17 cellular contexts compared by ENCODE assay signal in the genomic region with DNA sequence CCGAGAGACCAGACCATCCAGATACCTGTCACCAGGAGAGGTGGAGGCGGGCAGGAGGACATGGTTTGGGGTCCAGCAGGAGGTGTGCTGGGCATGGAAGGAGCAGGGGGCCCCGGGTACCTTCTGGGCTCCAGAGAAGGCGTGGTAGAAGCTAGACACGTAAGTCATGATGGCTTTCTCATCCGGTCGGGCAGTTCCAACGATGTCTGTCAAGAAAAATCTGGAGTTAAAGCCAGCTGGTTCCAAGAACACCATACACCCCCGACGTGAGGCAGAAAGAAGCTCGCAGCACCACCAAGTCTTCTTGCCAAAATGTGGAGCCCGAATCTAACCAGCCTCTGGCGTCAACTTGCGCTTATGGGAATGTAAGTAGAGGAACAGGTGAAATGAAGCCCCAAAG.
A peak's percentile ranks its signal among the peaks of the same experiment; 100 is the strongest.
DNase-seq lines count a peak whose midpoint lies in the region; ATAC-seq and TF ChIP-seq lines count a peak whose summit lies in the region.
"Had no signal": no experiment of that assay in that cellular context is flagged by ENCODE, and none has a peak within 500 bp of the region (broad histone marks: within the 10 kb centered on the region; RNA-seq: fewer than 3 reads in every experiment).

No MANE protein-coding gene starts in this region.

- WGBS in esophagus muscularis mucosa = 67% methylated on average over 12 of the region's 14 CpGs
- WGBS in testis, 2 donors = 93 to 94% methylated on average over 14 of the region's 14 CpGs

- H3K27me3 ChIP-seq in esophagus muscularis mucosa (no peaks in the 10 kb centered on the region), neutrophil (no peaks in the 10 kb centered on the region), tibial artery (no peaks in the 10 kb centered on the region), testis (no peaks in the 10 kb centered on the region)
- H3K27me3 ChIP-seq: BE2C had no signal

- TF ChIP-seq POLR2A in esophagus muscularis mucosa (IDR thresholded peaks at IDR 0.05; ENCODE audit: low read depth) (no peak), testis (IDR thresholded peaks at IDR 0.05) (no peak)

- H3K4me3 ChIP-seq in esophagus muscularis mucosa (no peak overlapping the region), neutrophil (ENCODE audit: low read depth in 1 of 2, low read length in 1 of 2) (no peak overlapping the region), tibial artery (no peak overlapping the region), testis (no peak overlapping the region)

- peaks cover 0 to 93% (median 83%) of the 10 kb centered on the region in 4 donors for H3K4me1 ChIP-seq in esophagus muscularis mucosa
- H3K4me1 ChIP-seq in neutrophil (ENCODE audit: control insufficient read depth in 1 of 2, insufficient read depth in 1 of 2, low read depth in 1 of 2, low read length in 1 of 2) = peaks cover 35 to 36% of the 10 kb centered on the region in 2 experiments
- peaks cover 0 to 82% (median 36%) of the 10 kb centered on the region in 4 donors for H3K4me1 ChIP-seq in tibial artery
- no peaks in the 10 kb centered on the region for H3K4me1 ChIP-seq in testis
- H3K4me1 ChIP-seq: BE2C had no signal

- H3K9me3 ChIP-seq in esophagus muscularis mucosa (no peaks in the 10 kb centered on the region), neutrophil (no peaks in the 10 kb centered on the region), tibial artery (no peaks in the 10 kb centered on the region), testis (no peaks in the 10 kb centered on the region)
- H3K9me3 ChIP-seq: BE2C had no signal

- ATAC-seq in activated CD8-positive, alpha-beta T cell treated with anti-CD3 and anti-CD28 coated beads for 36 hours = no peak
- ATAC-seq in activated CD8-positive, alpha-beta T cell treated with anti-CD3 and anti-CD28 coated beads, Interleukin-2, amount 10 ng/mL, durations not matched to agents 7 days and 5 days = no peak

- H3K36me3 ChIP-seq in esophagus muscularis mucosa (peaks cover 35 to 91% (median 83%) of the 10 kb centered on the region in 4 donors), neutrophil (peaks cover 99% of the 10 kb centered on the region), tibial artery (peaks cover 65 to 97% (median 85%) of the 10 kb centered on the region in 3 donors), testis (ENCODE audit: low read depth, missing control alignments) (no peaks in the 10 kb centered on the region)

- no peak overlapping the region for H3K4me3 Mint-ChIP-seq in activated CD8-positive, alpha-beta T cell treated with anti-CD3 and anti-CD28 coated beads for 36 hours
- no peak overlapping the region for H3K4me3 Mint-ChIP-seq in activated CD8-positive, alpha-beta T cell treated with anti-CD3 and anti-CD28 coated beads, Interleukin-2, amount 10 ng/mL, durations not matched to agents 7 days and 5 days
- H3K4me3 Mint-ChIP-seq: CD4-positive, alpha-beta memory T cell had no signal

- TF ChIP-seq EP300 in esophagus muscularis mucosa (IDR thresholded peaks at IDR 0.05) = no peak

- H3K4me1 Mint-ChIP-seq in activated CD8-positive, alpha-beta T cell treated with anti-CD3 and anti-CD28 coated beads for 36 hours (ENCODE audit: low read depth) = peaks cover 33% of the 10 kb centered on the region
- peaks cover 21% of the 10 kb centered on the region for H3K4me1 Mint-ChIP-seq in activated CD8-positive, alpha-beta T cell treated with anti-CD3 and anti-CD28 coated beads, Interleukin-2, amount 10 ng/mL, durations not matched to agents 7 days and 5 days (ENCODE audit: low read depth)

- H3K36me3 Mint-ChIP-seq in activated CD8-positive, alpha-beta T cell treated with anti-CD3 and anti-CD28 coated beads for 36 hours (ENCODE audit: low read depth) = peaks cover 68% of the 10 kb centered on the region
- H3K36me3 Mint-ChIP-seq in activated CD8-positive, alpha-beta T cell treated with anti-CD3 and anti-CD28 coated beads, Interleukin-2, amount 10 ng/mL, durations not matched to agents 7 days and 5 days (ENCODE audit: low read depth) = peaks cover 32% of the 10 kb centered on the region

- H3K9me3 Mint-ChIP-seq in activated CD8-positive, alpha-beta T cell treated with anti-CD3 and anti-CD28 coated beads for 36 hours = no peaks in the 10 kb centered on the region
- H3K9me3 Mint-ChIP-seq in activated CD8-positive, alpha-beta T cell treated with anti-CD3 and anti-CD28 coated beads, Interleukin-2, amount 10 ng/mL, durations not matched to agents 7 days and 5 days (ENCODE audit: insufficient read depth) = no peaks in the 10 kb centered on the region

- peak overlapping the region; percentile 57 for H3K27ac Mint-ChIP-seq in activated CD8-positive, alpha-beta T cell treated with anti-CD3 and anti-CD28 coated beads for 36 hours
- no peak overlapping the region for H3K27ac Mint-ChIP-seq in activated CD8-positive, alpha-beta T cell treated with anti-CD3 and anti-CD28 coated beads, Interleukin-2, amount 10 ng/mL, durations not matched to agents 7 days and 5 days

- H3K27me3 Mint-ChIP-seq in activated CD8-positive, alpha-beta T cell treated with anti-CD3 and anti-CD28 coated beads for 36 hours = no peaks in the 10 kb centered on the region
- H3K27me3 Mint-ChIP-seq in activated CD8-positive, alpha-beta T cell treated with anti-CD3 and anti-CD28 coated beads, Interleukin-2, amount 10 ng/mL, durations not matched to agents 7 days and 5 days (ENCODE audit: low read depth) = no peaks in the 10 kb centered on the region
- H3K27me3 Mint-ChIP-seq: CD4-positive, alpha-beta memory T cell had no signal

- no peak for DNase-seq in activated CD8-positive, alpha-beta T cell treated with anti-CD3 and anti-CD28 coated beads for 36 hours
- DNase-seq in activated CD8-positive, alpha-beta T cell treated with anti-CD3 and anti-CD28 coated beads, Interleukin-2, amount 10 ng/mL, durations not matched to agents 7 days and 5 days = no peak
- no peak for DNase-seq in esophagus muscularis mucosa (ENCODE audit: extremely low spot score)
- DNase-seq in tibial artery = no peak
- no peak for DNase-seq in germinal center (ENCODE audit: low spot score)
- no peak for DNase-seq in pons (ENCODE audit: low spot score)
- no peak for DNase-seq in testis
- DNase-seq: BE2C; Calu3; CD4-positive, alpha-beta memory T cell; DMS53; NCI-H187 treated with DMSO at 0.1 percent for 48 hours; NCI-H446; NCI-H69 had no signal

- TF ChIP-seq CTCF in activated CD8-positive, alpha-beta T cell treated with anti-CD3 and anti-CD28 coated beads for 36 hours (IDR thresholded peaks at IDR 0.05) = no peak
- TF ChIP-seq CTCF in esophagus muscularis mucosa (IDR thresholded peaks at IDR 0.05) (no peak), neutrophil (IDR thresholded peaks at IDR 0.05) (no peak), tibial artery (IDR thresholded peaks at IDR 0.05) (no peak), testis (IDR thresholded peaks at IDR 0.05) (no peak)

- intact Hi-C loops in activated CD8-positive, alpha-beta T cell treated with anti-CD3 and anti-CD28 coated beads for 36 hours (cut with micrococcal nuclease) = no loop called here
- intact Hi-C loops in esophagus muscularis mucosa (cut with DNase I) = no loop called here
- intact Hi-C loops in tibial artery (cut with DNase I; ENCODE audit: low total_unique reads) = no loop called here
- intact Hi-C loops in testis (cut with DNase I; ENCODE audit: low total_unique reads) = no loop called here

- POLR2A ChIA-PET in activated CD8-positive, alpha-beta T cell treated with anti-CD3 and anti-CD28 coated beads for 36 hours (lab: Charles Lee) = interaction anchor here (1.0 kb wide), 1 partner anchor 11 kb away, joined by 3 read pairs; no protein-coding TSS in a partner anchor
- POLR2A ChIA-PET in activated CD8-positive, alpha-beta T cell treated with anti-CD3 and anti-CD28 coated beads, Interleukin-2, amount 10 ng/mL, durations not matched to agents 7 days and 5 days (lab: Charles Lee) = no interaction called here

- H3K27ac ChIP-seq in esophagus muscularis mucosa (replicated peaks in 1 of 4) = peak overlapping the region; percentile 89 to 98 (median 97)
- H3K27ac ChIP-seq in neutrophil = peak overlapping the region; percentile 35
- H3K27ac ChIP-seq in tibial artery = peak overlapping the region; percentile 80 to 100
- H3K27ac ChIP-seq in testis = no peak overlapping the region
- H3K27ac ChIP-seq: 22Rv1, HL-60 had no signal

- CTCF ChIA-PET in activated CD8-positive, alpha-beta T cell treated with anti-CD3 and anti-CD28 coated beads for 36 hours (lab: Charles Lee) = interaction anchor here (1.5 to 2.1 kb wide), 2 partner anchors 8 to 9 kb away, joined by 3 to 12 read pairs; no protein-coding TSS in a partner anchor
- CTCF ChIA-PET in activated CD8-positive, alpha-beta T cell treated with anti-CD3 and anti-CD28 coated beads, Interleukin-2, amount 10 ng/mL, durations not matched to agents 7 days and 5 days (lab: Charles Lee) = interaction anchor here (1.4 kb wide), 1 partner anchor 8 kb away, joined by 9 read pairs; no protein-coding TSS in a partner anchor

Comparison
In these comparisons a context has a peak if more than half of its experiments do, and no peak if none do; other contexts are left out.
1. H3K27ac ChIP-seq: peak in esophagus muscularis mucosa (4 of 4), neutrophil (single experiment) and tibial artery (2 of 2); none in testis (0 of 2).